Comparison of ENCODE assay signal across 8 cellular contexts in the genomic region with DNA sequence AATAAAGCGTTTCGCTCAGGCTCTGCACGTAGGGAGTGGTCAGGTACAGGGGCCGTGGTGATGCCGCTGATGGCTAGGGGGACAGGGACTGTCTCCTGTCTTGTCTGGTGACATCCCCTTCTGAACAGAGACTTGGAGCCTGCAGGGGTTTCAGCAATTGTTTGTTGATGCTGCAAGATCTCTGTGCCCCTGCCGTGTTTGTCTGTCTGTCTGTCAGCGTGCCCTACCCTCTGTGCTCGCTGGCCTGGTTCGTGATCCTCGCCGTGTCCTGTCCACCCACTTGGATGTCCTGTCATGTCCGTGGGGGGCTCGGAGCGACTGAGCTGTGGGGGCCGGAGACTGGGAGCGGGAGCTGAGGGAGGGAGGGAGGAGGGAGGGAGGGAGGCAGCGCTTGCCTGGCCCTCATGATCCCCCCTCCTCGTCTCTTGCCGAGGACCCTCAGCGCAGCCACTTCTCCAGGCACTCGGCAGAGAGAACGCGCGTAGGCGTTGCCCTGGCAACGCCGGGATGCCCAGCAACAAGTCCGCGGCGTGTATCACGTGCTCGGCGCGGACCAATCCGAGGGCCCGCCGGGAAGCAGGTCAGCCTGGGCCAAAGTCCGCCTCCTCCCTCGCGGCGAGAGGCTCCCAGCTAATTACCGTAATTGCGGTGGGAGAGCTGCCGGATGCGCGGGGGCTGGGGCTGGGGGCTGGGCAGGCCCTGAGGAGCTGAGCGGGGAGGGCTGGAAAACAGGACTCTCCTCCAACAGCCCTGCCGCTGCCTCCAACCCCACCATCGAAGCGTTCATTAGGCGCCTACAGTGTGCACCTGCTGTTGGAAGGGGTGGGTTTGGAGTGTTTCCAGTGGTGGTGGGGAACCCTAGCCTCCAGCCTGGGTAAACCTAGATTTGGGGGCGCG. TPM values are rescaled to one million over a fixed set of nuclear protein-coding genes. Genes with fewer than 3 reads are reported as not detected.
DNase-seq lines count a peak whose midpoint lies in the region; ATAC-seq and TF ChIP-seq lines count a peak whose summit lies in the region.

No MANE protein-coding gene starts in this region.

- peaks cover 0 to 7% (median 0%) of the 10 kb centered on the region in 4 donors for H3K4me1 ChIP-seq in right lobe of liver

- TF ChIP-seq POLR2A in right lobe of liver (IDR thresholded peaks at IDR 0.05) = no peak

- no peak for TF ChIP-seq CTCF in right lobe of liver (IDR thresholded peaks at IDR 0.05)

- peak; percentile 72 for DNase-seq in DMS53 treated with DMSO at 0.1 percent for 48 hours (lab: John Stamatoyannopoulos, UW; ENCODE audit: unreplicated experiment)
- DNase-seq in NCI-H82 (lab: John Stamatoyannopoulos, UW) = peak; percentile 97
- DNase-seq in activated CD8-positive, alpha-beta memory T cell treated with anti-CD3 and anti-CD28 coated beads for 1 hour (ENCODE audit: extremely low read depth in 1 of 2, low read depth in 1 of 2) = peak; percentile 3 to 32
- peak; percentile 22 for DNase-seq in effector CD4-positive, alpha-beta T cell
- DNase-seq in right lobe of liver = peak; percentile 93 to 95 (median 93)
- peak; percentile 54 to 66 for DNase-seq in stimulated activated CD4-positive, alpha-beta T cell treated with anti-CD3 and anti-CD28 coated beads, Interleukin-2, amount 100 ng/mL, for 48 hours

- ATAC-seq in HG03521 (IDR thresholded peaks at IDR 0.05; ENCODE audit: unreplicated experiment) (peak; percentile 64), right lobe of liver (peak; percentile 97 to 100 (median 100)), GM21786 (IDR thresholded peaks at IDR 0.05; ENCODE audit: unreplicated experiment) (no peak)

- no peaks in the 10 kb centered on the region for H3K36me3 ChIP-seq in right lobe of liver

- H3K4me3 ChIP-seq in right lobe of liver = peak overlapping the region; percentile 30 to 40 (median 39)

- WGBS in right lobe of liver (ENCODE audit: insufficient coverage, low coverage, low lambda C conversion rate, missing lambda C conversion rate) = 2% methylated on average over 24 of the region's 53 CpGs

- no peaks in the 10 kb centered on the region for H3K27me3 ChIP-seq in right lobe of liver

- H3K9me3 ChIP-seq in right lobe of liver = no peaks in the 10 kb centered on the region

- intact Hi-C loops in right lobe of liver (cut with DNase I) = no loop called here

- no peak overlapping the region for H3K27ac ChIP-seq in right lobe of liver

RNA-seq across cellular contexts. Expression of a gene that starts 31.9 kb away (rescaled TPM):
- total RNA-seq in right lobe of liver = 10 to 100 TPM in 2 of 6 experiments, 1 to 10 TPM in 4; 4.7 to 11.9 (median 5.6) TPM

RNA-seq across cellular contexts. Expression of a gene that starts 36.0 kb away (rescaled TPM):
- 100 to 1,000 TPM in 1 of 6 experiments, 10 to 100 TPM in 5; 47.3 to 118 (median 54.5) TPM for total RNA-seq in right lobe of liver

Comparison
In these comparisons a context has a peak if more than half of its experiments do, and no peak if none do; other contexts are left out.
1. DNase-seq: peak in every context shown above with its lines; median percentile 97 in NCI-H82; 93 in right lobe of liver; 72 in DMS53 treated with DMSO at 0.1 percent for 48 hours; 60 in stimulated activated CD4-positive, alpha-beta T cell treated with anti-CD3 and anti-CD28 coated beads, Interleukin-2, amount 100 ng/mL, for 48 hours; 22 in effector CD4-positive, alpha-beta T cell; 18 in activated CD8-positive, alpha-beta memory T cell treated with anti-CD3 and anti-CD28 coated beads for 1 hour.